ENCODE assay signal across 2 cellular contexts in the genomic region with DNA sequence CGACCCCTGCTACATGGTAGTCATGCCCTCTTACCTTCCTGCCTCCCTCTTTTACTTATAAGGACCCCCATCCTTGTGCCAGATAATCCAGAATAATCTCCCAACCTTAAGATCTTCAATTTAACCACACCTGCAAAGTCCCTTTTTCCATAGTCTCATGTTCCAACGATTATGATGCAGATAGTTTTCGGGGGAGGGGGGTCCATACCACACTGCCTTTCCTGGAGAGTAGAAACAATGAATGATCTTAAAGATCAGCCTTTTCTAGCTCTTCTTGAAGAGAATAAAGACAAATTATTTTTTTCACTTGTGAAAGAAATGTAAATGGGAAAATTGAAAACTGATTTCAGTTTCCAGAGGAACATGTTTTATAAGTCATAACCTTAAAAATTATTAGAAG.
TF ChIP-seq lines count a peak whose summit lies in the region.

No MANE protein-coding gene starts in this region.

TF ChIP-seq in GM23338, 12 proteins besides CTCF, POLR2A, EP300 and RAD21:
- no peak for TF ChIP-seq EZH2 (IDR thresholded peaks at IDR 0.05; ENCODE audit: low read depth, unreplicated experiment)
- TF ChIP-seq NANOG (IDR thresholded peaks at IDR 0.05; ENCODE audit: borderline replicate concordance) = 0 out of 2 replicates have a peak, but pooled peaks have one; percentile 12
- no peak for TF ChIP-seq CREB1 (CRISPR knock-in tag; IDR thresholded peaks at IDR 0.05; ENCODE audit: low read depth)

TF ChIP-seq in H1, 55 proteins besides CTCF, POLR2A, EP300 and RAD21:
- no peak for TF ChIP-seq SUZ12 (IDR thresholded peaks at IDR 0.05; ENCODE audit: low read length)
- peak; percentile 71; the same call in 1 of the 2 replicates for TF ChIP-seq POU5F1 (IDR thresholded peaks at IDR 0.05; ENCODE audit: low read depth, low read length)
- TF ChIP-seq KDM1A (IDR thresholded peaks at IDR 0.05; ENCODE audit: borderline replicate concordance, low read length) = no peak
- no peak for TF ChIP-seq CBX8 (IDR thresholded peaks at IDR 0.05; ENCODE audit: borderline replicate concordance, low read depth, low read length)
- no peak for TF ChIP-seq BCL11A (IDR thresholded peaks at IDR 0.05; ENCODE audit: low read depth in 2 of 2, low read length in 2 of 2)
- peak; percentile 31; the same call in 1 of the 2 replicates for TF ChIP-seq SP1 (IDR thresholded peaks at IDR 0.05; ENCODE audit: low read depth, low read length)
- TF ChIP-seq, protein P1, sequence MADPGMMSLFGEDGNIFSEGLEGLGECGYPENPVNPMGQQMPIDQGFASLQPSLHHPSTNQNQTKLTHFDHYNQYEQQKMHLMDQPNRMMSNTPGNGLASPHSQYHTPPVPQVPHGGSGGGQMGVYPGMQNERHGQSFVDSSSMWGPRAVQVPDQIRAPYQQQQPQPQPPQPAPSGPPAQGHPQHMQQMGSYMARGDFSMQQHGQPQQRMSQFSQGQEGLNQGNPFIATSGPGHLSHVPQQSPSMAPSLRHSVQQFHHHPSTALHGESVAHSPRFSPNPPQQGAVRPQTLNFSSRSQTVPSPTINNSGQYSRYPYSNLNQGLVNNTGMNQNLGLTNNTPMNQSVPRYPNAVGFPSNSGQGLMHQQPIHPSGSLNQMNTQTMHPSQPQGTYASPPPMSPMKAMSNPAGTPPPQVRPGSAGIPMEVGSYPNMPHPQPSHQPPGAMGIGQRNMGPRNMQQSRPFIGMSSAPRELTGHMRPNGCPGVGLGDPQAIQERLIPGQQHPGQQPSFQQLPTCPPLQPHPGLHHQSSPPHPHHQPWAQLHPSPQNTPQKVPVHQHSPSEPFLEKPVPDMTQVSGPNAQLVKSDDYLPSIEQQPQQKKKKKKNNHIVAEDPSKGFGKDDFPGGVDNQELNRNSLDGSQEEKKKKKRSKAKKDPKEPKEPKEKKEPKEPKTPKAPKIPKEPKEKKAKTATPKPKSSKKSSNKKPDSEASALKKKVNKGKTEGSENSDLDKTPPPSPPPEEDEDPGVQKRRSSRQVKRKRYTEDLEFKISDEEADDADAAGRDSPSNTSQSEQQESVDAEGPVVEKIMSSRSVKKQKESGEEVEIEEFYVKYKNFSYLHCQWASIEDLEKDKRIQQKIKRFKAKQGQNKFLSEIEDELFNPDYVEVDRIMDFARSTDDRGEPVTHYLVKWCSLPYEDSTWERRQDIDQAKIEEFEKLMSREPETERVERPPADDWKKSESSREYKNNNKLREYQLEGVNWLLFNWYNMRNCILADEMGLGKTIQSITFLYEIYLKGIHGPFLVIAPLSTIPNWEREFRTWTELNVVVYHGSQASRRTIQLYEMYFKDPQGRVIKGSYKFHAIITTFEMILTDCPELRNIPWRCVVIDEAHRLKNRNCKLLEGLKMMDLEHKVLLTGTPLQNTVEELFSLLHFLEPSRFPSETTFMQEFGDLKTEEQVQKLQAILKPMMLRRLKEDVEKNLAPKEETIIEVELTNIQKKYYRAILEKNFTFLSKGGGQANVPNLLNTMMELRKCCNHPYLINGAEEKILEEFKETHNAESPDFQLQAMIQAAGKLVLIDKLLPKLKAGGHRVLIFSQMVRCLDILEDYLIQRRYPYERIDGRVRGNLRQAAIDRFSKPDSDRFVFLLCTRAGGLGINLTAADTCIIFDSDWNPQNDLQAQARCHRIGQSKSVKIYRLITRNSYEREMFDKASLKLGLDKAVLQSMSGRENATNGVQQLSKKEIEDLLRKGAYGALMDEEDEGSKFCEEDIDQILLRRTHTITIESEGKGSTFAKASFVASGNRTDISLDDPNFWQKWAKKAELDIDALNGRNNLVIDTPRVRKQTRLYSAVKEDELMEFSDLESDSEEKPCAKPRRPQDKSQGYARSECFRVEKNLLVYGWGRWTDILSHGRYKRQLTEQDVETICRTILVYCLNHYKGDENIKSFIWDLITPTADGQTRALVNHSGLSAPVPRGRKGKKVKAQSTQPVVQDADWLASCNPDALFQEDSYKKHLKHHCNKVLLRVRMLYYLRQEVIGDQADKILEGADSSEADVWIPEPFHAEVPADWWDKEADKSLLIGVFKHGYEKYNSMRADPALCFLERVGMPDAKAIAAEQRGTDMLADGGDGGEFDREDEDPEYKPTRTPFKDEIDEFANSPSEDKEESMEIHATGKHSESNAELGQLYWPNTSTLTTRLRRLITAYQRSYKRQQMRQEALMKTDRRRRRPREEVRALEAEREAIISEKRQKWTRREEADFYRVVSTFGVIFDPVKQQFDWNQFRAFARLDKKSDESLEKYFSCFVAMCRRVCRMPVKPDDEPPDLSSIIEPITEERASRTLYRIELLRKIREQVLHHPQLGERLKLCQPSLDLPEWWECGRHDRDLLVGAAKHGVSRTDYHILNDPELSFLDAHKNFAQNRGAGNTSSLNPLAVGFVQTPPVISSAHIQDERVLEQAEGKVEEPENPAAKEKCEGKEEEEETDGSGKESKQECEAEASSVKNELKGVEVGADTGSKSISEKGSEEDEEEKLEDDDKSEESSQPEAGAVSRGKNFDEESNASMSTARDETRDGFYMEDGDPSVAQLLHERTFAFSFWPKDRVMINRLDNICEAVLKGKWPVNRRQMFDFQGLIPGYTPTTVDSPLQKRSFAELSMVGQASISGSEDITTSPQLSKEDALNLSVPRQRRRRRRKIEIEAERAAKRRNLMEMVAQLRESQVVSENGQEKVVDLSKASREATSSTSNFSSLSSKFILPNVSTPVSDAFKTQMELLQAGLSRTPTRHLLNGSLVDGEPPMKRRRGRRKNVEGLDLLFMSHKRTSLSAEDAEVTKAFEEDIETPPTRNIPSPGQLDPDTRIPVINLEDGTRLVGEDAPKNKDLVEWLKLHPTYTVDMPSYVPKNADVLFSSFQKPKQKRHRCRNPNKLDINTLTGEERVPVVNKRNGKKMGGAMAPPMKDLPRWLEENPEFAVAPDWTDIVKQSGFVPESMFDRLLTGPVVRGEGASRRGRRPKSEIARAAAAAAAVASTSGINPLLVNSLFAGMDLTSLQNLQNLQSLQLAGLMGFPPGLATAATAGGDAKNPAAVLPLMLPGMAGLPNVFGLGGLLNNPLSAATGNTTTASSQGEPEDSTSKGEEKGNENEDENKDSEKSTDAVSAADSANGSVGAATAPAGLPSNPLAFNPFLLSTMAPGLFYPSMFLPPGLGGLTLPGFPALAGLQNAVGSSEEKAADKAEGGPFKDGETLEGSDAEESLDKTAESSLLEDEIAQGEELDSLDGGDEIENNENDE (IDR thresholded peaks at IDR 0.05; ENCODE audit: insufficient replicate concordance, low read length) = peak; percentile 58
- TF ChIP-seq GTF2F1 (IDR thresholded peaks at IDR 0.05; ENCODE audit: borderline replicate concordance, low read depth, low read length) = no peak
- no peak for TF ChIP-seq ZNF274 (IDR thresholded peaks at IDR 0.05; ENCODE audit: borderline replicate concordance, extremely low read depth, low read length)
- TF ChIP-seq PHF8 (conservative IDR thresholded peaks at IDR 0.05; ENCODE audit: low read depth, low read length) = no peak
- no peak for TF ChIP-seq POLR2AphosphoS5 (IDR thresholded peaks at IDR 0.05; ENCODE audit: low read depth, low read length)
- TF ChIP-seq MAFK (IDR thresholded peaks at IDR 0.05; ENCODE audit: low read depth, low read length) = no peak
- TF ChIP-seq BACH1 (IDR thresholded peaks at IDR 0.05; ENCODE audit: low read length) = no peak
- no peak for TF ChIP-seq SRF (IDR thresholded peaks at IDR 0.05; ENCODE audit: low read depth, low read length)
- no peak for TF ChIP-seq HDAC6 (IDR thresholded peaks at IDR 0.05; ENCODE audit: low read depth, low read length)
- TF ChIP-seq USF2 (IDR thresholded peaks at IDR 0.05; ENCODE audit: low read length) = no peak
- TF ChIP-seq SP2 (IDR thresholded peaks at IDR 0.05; ENCODE audit: low read length) = no peak
